In the genomic region with DNA sequence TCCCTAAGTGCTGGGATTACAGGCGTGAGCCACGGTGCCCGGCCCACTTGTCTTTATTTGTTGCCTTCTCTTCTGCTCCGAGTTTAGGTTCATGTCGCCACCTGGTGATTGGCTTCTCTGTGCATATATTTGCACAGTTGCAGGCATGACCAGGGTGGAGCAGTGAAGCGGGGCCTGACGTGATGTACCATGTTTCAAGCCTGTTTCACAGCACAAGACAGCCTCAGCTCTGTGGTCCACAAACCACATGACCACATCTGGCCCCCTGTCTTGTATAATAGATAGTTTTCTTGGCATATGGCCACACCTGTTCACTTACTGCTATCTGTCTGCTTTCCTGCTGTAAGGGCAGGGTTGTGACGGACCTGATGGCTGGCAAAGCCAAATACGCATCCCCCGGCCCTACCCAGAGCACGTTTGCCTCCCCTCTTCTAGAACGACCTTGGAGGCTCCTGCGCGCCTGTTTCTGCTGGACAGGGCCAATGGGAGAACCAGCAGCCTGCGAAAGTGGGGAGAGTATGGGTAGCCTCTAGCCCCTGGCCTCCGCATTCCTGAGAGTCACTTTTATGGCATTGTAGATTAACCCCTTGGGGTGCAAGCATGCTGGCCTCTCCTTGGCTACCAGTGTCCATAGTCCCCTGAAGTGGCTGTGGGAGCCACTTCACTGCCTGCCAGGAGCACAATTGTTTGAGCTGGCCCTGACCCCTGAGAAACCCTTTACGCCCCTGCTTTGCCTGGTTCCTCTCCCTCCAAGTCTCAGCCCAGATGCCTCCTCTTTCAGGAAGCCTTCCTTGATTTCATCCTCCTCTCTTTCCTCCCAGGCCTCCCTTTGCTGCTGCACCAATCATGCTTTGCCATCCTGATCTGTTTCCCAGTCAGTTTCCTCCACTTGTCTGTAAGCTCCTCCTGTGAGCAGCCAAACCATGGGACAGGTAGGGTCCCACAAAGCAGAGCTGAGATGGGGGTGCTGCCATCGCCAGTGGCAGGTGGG, we compare ENCODE assay signal across 8 cellular contexts. TPM values are rescaled to one million over a fixed set of nuclear protein-coding genes. Genes with fewer than 3 reads are reported as not detected.
A peak's percentile ranks its signal among the peaks of the same experiment; 100 is the strongest.
DNase-seq lines count a peak whose midpoint lies in the region; ATAC-seq and TF ChIP-seq lines count a peak whose summit lies in the region.

No MANE protein-coding gene starts in this region.

- H3K27me3 Mint-ChIP-seq in Caco-2 (ENCODE audit: insufficient read depth, unreplicated experiment), result no peaks in the 10 kb centered on the region

- DNase-seq in Caco-2 (peak; percentile 68 to 78), NCI-H1694 treated with DMSO at 0.1 percent for 48 hours (lab: John Stamatoyannopoulos, UW) (peak; percentile 64), right atrium auricular region (ENCODE audit: low spot score) (no peak), upper lobe of right lung (no peak), activated T-cell treated with anti-CD3 and anti-CD28 coated beads for 4 hours (no peak)

- no peaks in the 10 kb centered on the region for H3K36me3 Mint-ChIP-seq in Caco-2 (ENCODE audit: insufficient read depth, unreplicated experiment)

- H3K4me3 ChIP-seq in Caco-2 (ENCODE audit: low read depth, low read length) (no peak overlapping the region), right atrium auricular region (no peak overlapping the region), upper lobe of right lung (no peak overlapping the region)

- H3K27me3 ChIP-seq in Caco-2 (replicated peaks; ENCODE audit: control insufficient read depth, insufficient read depth, low read length), result no peaks in the 10 kb centered on the region
- H3K27me3 ChIP-seq in right atrium auricular region, result no peaks in the 10 kb centered on the region
- no peaks in the 10 kb centered on the region for H3K27me3 ChIP-seq in upper lobe of right lung

- POLR2A ChIA-PET in Caco-2 (lab: Charles Lee), result no interaction called here

- H3K9me3 Mint-ChIP-seq in Caco-2 (ENCODE audit: unreplicated experiment), result no peaks in the 10 kb centered on the region

- intact Hi-C loops in Caco-2 (cut with micrococcal nuclease; ENCODE audit: unreplicated experiment), result loop anchor here (1.0 kb wide), 1 partner anchor 16 kb away; no protein-coding TSS in a partner anchor
- intact Hi-C loops in upper lobe of right lung (cut with DNase I), result no loop called here

- no TSS peak for BruUV-seq in Caco-2 (replicated peaks; lab: Mats Ljungman, UMichigan)

- H3K4me1 ChIP-seq in Caco-2 (peaks cover 15% of the 10 kb centered on the region; the same call in 1 of the 2 replicates), right atrium auricular region (peaks cover 0 to 62% of the 10 kb centered on the region in 2 donors), upper lobe of right lung (peaks cover 60% of the 10 kb centered on the region)

- H3K27ac ChIP-seq in VCaP (peak overlapping the region; percentile 55; the same call in 1 of the 2 replicates), right atrium auricular region (peak overlapping the region; percentile 77 to 83), upper lobe of right lung (peak overlapping the region; percentile 86)

- H3K9me3 ChIP-seq in Caco-2 (no peaks in the 10 kb centered on the region; the same call in 1 of the 2 replicates), right atrium auricular region (no peaks in the 10 kb centered on the region), upper lobe of right lung (no peaks in the 10 kb centered on the region)

- CTCF ChIA-PET in Caco-2 (lab: Charles Lee), result interaction anchor here (2.4 to 3.8 kb wide), 2 partner anchors 16 kb away, joined by 20 to 21 read pairs; no protein-coding TSS in a partner anchor

- H3K36me3 ChIP-seq in Caco-2 (ENCODE audit: control insufficient read depth, insufficient read depth, low read length) (no peaks in the 10 kb centered on the region), right atrium auricular region (no peaks in the 10 kb centered on the region), upper lobe of right lung (no peaks in the 10 kb centered on the region)

- no peak overlapping the region for H3K4me3 Mint-ChIP-seq in Caco-2 (ENCODE audit: unreplicated experiment)

- H3K27ac Mint-ChIP-seq in Caco-2 (ENCODE audit: unreplicated experiment), result peak overlapping the region; percentile 85

- TF ChIP-seq CTCF in Caco-2 (IDR thresholded peaks at IDR 0.05; ENCODE audit: insufficient read depth in 1 of 2, low read depth in 1 of 2, low read length in 1 of 2, severe bottlenecking in 1 of 2, unreplicated experiment in 1 of 2) (peak in 1 of 2 experiments; percentile 34), VCaP (conservative IDR thresholded peaks at IDR 0.05) (peak; percentile 63), right atrium auricular region (IDR thresholded peaks at IDR 0.05) (peak; percentile 21 to 61), upper lobe of right lung (IDR thresholded peaks at IDR 0.05) (peak; percentile 38)

- peaks cover 13% of the 10 kb centered on the region for H3K4me1 Mint-ChIP-seq in Caco-2 (ENCODE audit: low read depth, unreplicated experiment)

- peak; percentile 93 for ATAC-seq in GM18858 (IDR thresholded peaks at IDR 0.05; ENCODE audit: unreplicated experiment)
- peak; percentile 88 for ATAC-seq in HG02938 (IDR thresholded peaks at IDR 0.05; ENCODE audit: unreplicated experiment)
- peak; percentile 49 for ATAC-seq in upper lobe of right lung

RNA-seq across cellular contexts. Expression of gene SH3TC1, which starts 6.0 kb away (rescaled TPM):
- 17.2 and 18.6 TPM in 2 replicates for total RNA-seq in Caco-2 (2022)
- total RNA-seq in right atrium auricular region, result 10 to 100 TPM in 1 of 2 donors, 1 to 10 TPM in 1; 8.9 to 13.9 TPM
- total RNA-seq in upper lobe of right lung, result 71.7 TPM

RNA-seq across cellular contexts. Expression of gene ABLIM2, which starts 34.4 kb away (rescaled TPM):
- total RNA-seq in Caco-2 (2022), result 0.23 TPM in 1 of 2 replicates, not detected in the other
- 10 to 100 TPM in 1 of 2 donors, 1 to 10 TPM in 1; 5.7 to 11.2 TPM for total RNA-seq in right atrium auricular region
- 12.7 TPM for total RNA-seq in upper lobe of right lung

Comparison
In these comparisons a context has a peak if more than half of its experiments do, and no peak if none do; other contexts are left out.
1. DNase-seq: peak in Caco-2 (2 of 2) and NCI-H1694 treated with DMSO at 0.1 percent for 48 hours (single experiment); none in right atrium auricular region (single experiment), upper lobe of right lung (single experiment) and activated T-cell treated with anti-CD3 and anti-CD28 coated beads for 4 hours (single experiment).
2. Peak in every context shown above with its lines, with median percentiles within 50 percentile points of each other: ATAC-seq and H3K27ac ChIP-seq.